ENCODE assay signal across 25 cellular contexts in the genomic region with DNA sequence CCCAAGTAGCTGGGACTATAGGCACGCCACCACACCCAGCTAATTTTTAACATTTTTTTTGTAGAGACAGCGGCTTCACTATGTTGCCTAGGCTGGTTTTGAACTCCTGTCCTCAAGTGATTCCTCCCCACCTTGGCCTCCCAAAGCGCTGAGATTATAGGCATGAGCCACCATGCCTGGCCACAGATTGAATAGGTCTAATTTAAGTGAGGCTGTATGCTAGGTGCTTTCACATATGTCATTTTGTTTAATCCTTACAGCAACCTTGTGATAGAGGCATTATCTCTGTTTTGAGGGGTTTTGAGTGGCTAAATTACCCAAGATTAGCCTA. TPM values are rescaled to one million over a fixed set of nuclear protein-coding genes. Genes with fewer than 3 reads are reported as not detected.
DNase-seq lines count a peak whose midpoint lies in the region; ATAC-seq and TF ChIP-seq lines count a peak whose summit lies in the region.
"Had no signal": no experiment of that assay in that cellular context is flagged by ENCODE, and none has a peak within 500 bp of the region (broad histone marks: within the 10 kb centered on the region; RNA-seq: fewer than 3 reads in every experiment).

No MANE protein-coding gene starts in this region.

- H3K4me1 ChIP-seq in adrenal gland (replicated peaks in 1 of 2), result peaks cover 17 to 34% of the 10 kb centered on the region in 2 donors
- peaks cover 8% of the 10 kb centered on the region for H3K4me1 ChIP-seq in mesenchymal stem cell (ENCODE audit: control insufficient read depth, insufficient read depth, low read depth, low read length)
- H3K4me1 ChIP-seq in thyroid gland, result peaks cover 14 to 27% of the 10 kb centered on the region in 2 donors

- peaks cover 27% of the 10 kb centered on the region for H3K79me1 ChIP-seq in mesenchymal stem cell (replicated peaks; ENCODE audit: low read length, poor library complexity, severe bottlenecking)

- H2BK120ac ChIP-seq in mesenchymal stem cell (ENCODE audit: low read depth, low read length), result no peak overlapping the region

- no peak overlapping the region for H2AFZ ChIP-seq in mesenchymal stem cell (ENCODE audit: low read depth, low read length)

- H2AK5ac ChIP-seq in mesenchymal stem cell (ENCODE audit: low read length, severe bottlenecking), result peak overlapping the region; percentile 96

- no peak overlapping the region for H2BK12ac ChIP-seq in mesenchymal stem cell (ENCODE audit: low read length in 2 of 2)

- TF ChIP-seq CTCF in adrenal gland (IDR thresholded peaks at IDR 0.05), result no peak
- TF ChIP-seq CTCF in thyroid gland (IDR thresholded peaks at IDR 0.05), result no peak

- no peak overlapping the region for H2BK5ac ChIP-seq in mesenchymal stem cell (ENCODE audit: low read depth, low read length, poor library complexity, severe bottlenecking)

- peak; percentile 30 for DNase-seq in NCI-H2227 (lab: John Stamatoyannopoulos, UW; ENCODE audit: unreplicated experiment)
- no peak for DNase-seq in NCI-H2227 treated with DMSO at 0.1 percent for 48 hours (lab: John Stamatoyannopoulos, UW)
- no peak for DNase-seq in adrenal gland
- DNase-seq in mesenchymal stem cell, result no peak
- no peak for DNase-seq in thyroid gland
- DNase-seq in RKO (ENCODE audit: low spot score), result no peak
- DNase-seq in middle frontal gyrus (ENCODE audit: extremely low spot score, low spot score), result no peak
- DNase-seq: activated CD4-positive, alpha-beta T cell treated with anti-CD3 and anti-CD28 coated beads for 48 hours; activated naive CD4-positive, alpha-beta T cell treated with anti-CD3 and anti-CD28 coated beads, Interleukin-2, amount 50 U/mL, for 16 hours; DND-41; effector CD4-positive, alpha-beta T cell; GF-D8; GOT3; HFFc6; hypothalamus; NCI-H187 treated with DMSO at 0.1 percent for 48 hours; NCI-H2171 treated with DMSO at 0.1 percent for 48 hours; NCI-H526; SHP77; sigmoid colon; stimulated activated CD4-positive, alpha-beta T cell treated with anti-CD3 and anti-CD28 coated beads, Interleukin-4, amount 100 ng/mL, for 4 hours had no signal

- no peak overlapping the region for H3K18ac ChIP-seq in mesenchymal stem cell (ENCODE audit: low read depth in 1 of 2, low read length in 2 of 2)

- H2BK15ac ChIP-seq in mesenchymal stem cell (ENCODE audit: low read depth, poor library complexity, severe bottlenecking), result no peak overlapping the region

- H3K36me3 ChIP-seq in adrenal gland (replicated peaks in 1 of 2), result peaks cover 0 to 2% of the 10 kb centered on the region in 2 donors
- peaks cover 15% of the 10 kb centered on the region in 2 experiments for H3K36me3 ChIP-seq in mesenchymal stem cell (ENCODE audit: control insufficient read depth in 1 of 2, insufficient read depth in 2 of 2, low read depth in 1 of 2, low read length in 2 of 2)
- peaks cover 0 to 5% of the 10 kb centered on the region in 2 donors for H3K36me3 ChIP-seq in thyroid gland

- H3K23ac ChIP-seq in mesenchymal stem cell (ENCODE audit: low read length in 2 of 2), result no peak overlapping the region

- H3K9me3 ChIP-seq in adrenal gland (replicated peaks in 1 of 3) (no peaks in the 10 kb centered on the region), mesenchymal stem cell (ENCODE audit: control insufficient read depth, low read length) (no peaks in the 10 kb centered on the region), thyroid gland (no peaks in the 10 kb centered on the region)
- H3K9me3 ChIP-seq: sigmoid colon, suprapubic skin had no signal

- no peak for ATAC-seq in GM21576 (IDR thresholded peaks at IDR 0.05; ENCODE audit: unreplicated experiment)
- ATAC-seq: activated T-helper 17 cell treated with anti-CD3 and anti-CD28 coated beads, Interleukin-2, amount 50 U/mL, for 72 hours had no signal

- H3K27ac ChIP-seq in adrenal gland, result peak overlapping the region in 3 of 5 donors; percentile 51 to 83 (median 63)
- no peak overlapping the region for H3K27ac ChIP-seq in mesenchymal stem cell (ENCODE audit: low read length, poor library complexity, severe bottlenecking)
- H3K27ac ChIP-seq in thyroid gland, result peak overlapping the region; percentile 24 to 77 (median 61)
- H3K27ac ChIP-seq: C4-2B, suprapubic skin had no signal

- peak overlapping the region; percentile 69 for H3K9ac ChIP-seq in mesenchymal stem cell (ENCODE audit: low read length)

- H4K91ac ChIP-seq in mesenchymal stem cell (ENCODE audit: low read length), result no peak overlapping the region

- H3K27me3 ChIP-seq in adrenal gland, result no peaks in the 10 kb centered on the region
- no peaks in the 10 kb centered on the region for H3K27me3 ChIP-seq in mesenchymal stem cell (ENCODE audit: control insufficient read depth in 1 of 2, insufficient read depth in 1 of 2, low read length in 2 of 2)
- no peaks in the 10 kb centered on the region for H3K27me3 ChIP-seq in thyroid gland
- H3K27me3 ChIP-seq: sigmoid colon, suprapubic skin had no signal

- H3K4ac ChIP-seq in mesenchymal stem cell (ENCODE audit: low read depth in 1 of 2, low read length in 2 of 2), result no peak overlapping the region

- no peak overlapping the region for H4K8ac ChIP-seq in mesenchymal stem cell (ENCODE audit: low read length)

- no peak overlapping the region for H3K14ac ChIP-seq in mesenchymal stem cell (ENCODE audit: low read length in 2 of 2)

- intact Hi-C loops in adrenal gland (cut with DNase I) (no loop called here), thyroid gland (cut with DNase I) (no loop called here)

- no peak for TF ChIP-seq POLR2A in adrenal gland (IDR thresholded peaks at IDR 0.05)
- no peak for TF ChIP-seq POLR2A in thyroid gland (IDR thresholded peaks at IDR 0.05)

- H3K4me2 ChIP-seq in mesenchymal stem cell (ENCODE audit: low read length, poor library complexity, severe bottlenecking), result no peak overlapping the region

- WGBS in adrenal gland, 4 donors, result 84 to 96% (median 88%) methylated on average over 3 of the region's 3 CpGs
- 98% methylated on average over 3 of the region's 3 CpGs for WGBS in mesenchymal stem cell
- WGBS in thyroid gland, 2 donors, result 85 to 90% methylated on average over 3 of the region's 3 CpGs

- H3K4me3 ChIP-seq in adrenal gland (no peak overlapping the region), mesenchymal stem cell (ENCODE audit: insufficient read depth in 1 of 2, low read depth in 1 of 2, low read length in 2 of 2) (no peak overlapping the region), thyroid gland (replicated peaks in 1 of 3) (no peak overlapping the region)
- H3K4me3 ChIP-seq: sigmoid colon, suprapubic skin had no signal

RNA-seq across cellular contexts. Expression of a gene that starts 7.2 kb away (rescaled TPM):
- total RNA-seq in adrenal gland, result 10 to 100 TPM; 40.7 to 88.1 (median 58.3) TPM
- polyA plus RNA-seq in adrenal gland, result 100 to 1,000 TPM in 2 of 3 donors, 10 to 100 TPM in 1; 60.2 to 148 (median 114) TPM
- polyA plus RNA-seq in mesenchymal stem cell (2013, experiment 1 of 2), result 23.0 TPM
- 21.1 TPM for polyA plus RNA-seq in mesenchymal stem cell (2013, experiment 2 of 2)
- total RNA-seq in thyroid gland, result 10 to 100 TPM; 50.0 to 60.9 (median 56.3) TPM

RNA-seq across cellular contexts. Expression of a gene that starts 40.2 kb away (rescaled TPM):
- total RNA-seq in adrenal gland (10 to 100 TPM in 7 of 8 donors, 1 to 10 TPM in 1; 9.5 to 25.4 (median 15.9) TPM), thyroid gland (10 to 100 TPM; 14.4 to 32.5 (median 23.2) TPM)
- 10 to 100 TPM; 11.7 to 85.0 (median 62.3) TPM for polyA plus RNA-seq in adrenal gland
- 10.6 TPM for polyA plus RNA-seq in mesenchymal stem cell (2013, experiment 1 of 2)
- 10.2 TPM for polyA plus RNA-seq in mesenchymal stem cell (2013, experiment 2 of 2)

RNA-seq across cellular contexts. Expression of a gene that starts 56.6 kb away (rescaled TPM):
- total RNA-seq in adrenal gland, result 10 to 100 TPM; 15.9 to 29.3 (median 19.6) TPM
- polyA plus RNA-seq in adrenal gland, result 10 to 100 TPM; 10.4 to 47.9 (median 39.4) TPM
- 0.04 TPM for polyA plus RNA-seq in mesenchymal stem cell (2013, experiment 1 of 2)
- polyA plus RNA-seq in mesenchymal stem cell (2013, experiment 2 of 2), result 0.07 TPM
- total RNA-seq in thyroid gland, result 10 to 100 TPM; 20.9 to 35.1 (median 30.0) TPM
